8 cellular contexts compared by ENCODE assay signal in genomic region chrX:109709129-109709631, GRCh38. TPM values are rescaled to one million over a fixed set of nuclear protein-coding genes. Genes with fewer than 3 reads are reported as not detected.
DNase-seq lines count a peak whose midpoint lies in the region; ATAC-seq and FAIRE-seq lines count a peak whose summit lies in the region.

No MANE protein-coding gene starts in this region.

- no peaks in the 10 kb centered on the region for H3K27me3 Mint-ChIP-seq in activated CD4-positive, alpha-beta T cell treated with anti-CD3 and anti-CD28 coated beads, Interleukin-2, amount 10 ng/mL, durations not matched to agents 24 days and 14 days

- peaks cover 54% of the 10 kb centered on the region for H3K4me1 Mint-ChIP-seq in activated CD4-positive, alpha-beta T cell treated with anti-CD3 and anti-CD28 coated beads, Interleukin-2, amount 10 ng/mL, durations not matched to agents 24 days and 14 days

- H3K27ac Mint-ChIP-seq in activated CD4-positive, alpha-beta T cell treated with anti-CD3 and anti-CD28 coated beads, Interleukin-2, amount 10 ng/mL, durations not matched to agents 24 days and 14 days, result peak overlapping the region; percentile 81

- ATAC-seq in HG02885 (IDR thresholded peaks at IDR 0.05; ENCODE audit: poor library complexity, unreplicated experiment), result peak; percentile 69

- DNase-seq in activated CD4-positive, alpha-beta T cell treated with anti-CD3 and anti-CD28 coated beads, Interleukin-2, amount 10 ng/mL, durations not matched to agents 24 days and 14 days, result no peak
- DNase-seq in activated CD4-positive, alpha-beta T cell treated with anti-CD3 and anti-CD28 coated beads, Interleukin-2, amount 50 U/mL, for 4 hours, result no peak
- DNase-seq in RCC 7860 (ENCODE audit: low spot score) (peak; percentile 28), glomerular visceral epithelial cell (ENCODE audit: extremely low spot score) (peak; percentile 28), UCSD-AML1 (lab: John Stamatoyannopoulos, UW; ENCODE audit: unreplicated experiment) (no peak), NCI-H748 (lab: John Stamatoyannopoulos, UW; ENCODE audit: unreplicated experiment) (no peak), medulla oblongata (ENCODE audit: extremely low spot score) (no peak)

- peak overlapping the region; percentile 53 for H3K4me3 Mint-ChIP-seq in activated CD4-positive, alpha-beta T cell treated with anti-CD3 and anti-CD28 coated beads, Interleukin-2, amount 10 ng/mL, durations not matched to agents 24 days and 14 days

- FAIRE-seq in RCC 7860 (lab: Jason Lieb, UNC), result no peak

- H3K9me3 Mint-ChIP-seq in activated CD4-positive, alpha-beta T cell treated with anti-CD3 and anti-CD28 coated beads, Interleukin-2, amount 10 ng/mL, durations not matched to agents 24 days and 14 days, result no peaks in the 10 kb centered on the region

- H3K36me3 Mint-ChIP-seq in activated CD4-positive, alpha-beta T cell treated with anti-CD3 and anti-CD28 coated beads, Interleukin-2, amount 10 ng/mL, durations not matched to agents 24 days and 14 days (ENCODE audit: low read depth), result peaks cover 9% of the 10 kb centered on the region

- intact Hi-C loops in activated CD4-positive, alpha-beta T cell treated with anti-CD3 and anti-CD28 coated beads, Interleukin-2, amount 10 ng/mL, durations not matched to agents 24 days and 14 days (cut with micrococcal nuclease), result loop anchor here (1.0 kb wide), 2 partner anchors 19 to 132 kb away; no protein-coding TSS in a partner anchor

RNA-seq across cellular contexts. Expression of gene ACSL4, which starts 23.9 kb away (rescaled TPM):
- total RNA-seq in activated CD4-positive, alpha-beta T cell treated with anti-CD3 and anti-CD28 coated beads, Interleukin-2, amount 10 ng/mL, durations not matched to agents 24 days and 14 days, result 75.9 and 87.5 TPM in 2 replicates

Comparison
In these comparisons a context has a peak if more than half of its experiments do, and no peak if none do; other contexts are left out.
1. DNase-seq: peak in RCC 7860 (single experiment) and glomerular visceral epithelial cell (single experiment); none in activated CD4-positive, alpha-beta T cell treated with anti-CD3 and anti-CD28 coated beads, Interleukin-2, amount 10 ng/mL, durations not matched to agents 24 days and 14 days (single experiment), activated CD4-positive, alpha-beta T cell treated with anti-CD3 and anti-CD28 coated beads, Interleukin-2, amount 50 U/mL, for 4 hours (0 of 2), UCSD-AML1 (single experiment), NCI-H748 (single experiment) and medulla oblongata (single experiment).